29 cellular contexts compared by ENCODE assay signal in genomic region chr3:69063636-69064035, GRCh38. TPM values are rescaled to one million over a fixed set of nuclear protein-coding genes. Genes with fewer than 3 reads are reported as not detected.
DNase-seq lines count a peak whose midpoint lies in the region; ATAC-seq and TF ChIP-seq lines count a peak whose summit lies in the region.
"Had no signal": no experiment of that assay in that cellular context is flagged by ENCODE, and none has a peak within 500 bp of the region (broad histone marks: within the 10 kb centered on the region; RNA-seq: fewer than 3 reads in every experiment).

No MANE protein-coding gene starts in this region.

- H3K27me3 Mint-ChIP-seq in T-helper 1 cell treated with Interleukin-12 subunit alpha and Interleukin-12 subunit beta and Interleukin-4 antibody, amounts not matched to agents 30 μg/mL and 1 μg/mL, for 36 hours (ENCODE audit: low read depth), result no peaks in the 10 kb centered on the region
- H3K27me3 Mint-ChIP-seq: IgD-negative memory B cell had no signal

- H3K9me3 ChIP-seq in cardiac muscle cell (ENCODE audit: low read depth) (no peaks in the 10 kb centered on the region), right atrium auricular region (no peaks in the 10 kb centered on the region)
- H3K9me3 ChIP-seq in effector memory CD4-positive, alpha-beta T cell (ENCODE audit: control insufficient read depth, low read length), result no peaks in the 10 kb centered on the region
- H3K9me3 ChIP-seq: breast epithelium, MG63, mucosa of descending colon, thyroid gland had no signal

- H3K4me3 Mint-ChIP-seq in T-helper 1 cell treated with Interleukin-12 subunit alpha and Interleukin-12 subunit beta and Interleukin-4 antibody, amounts not matched to agents 30 μg/mL and 1 μg/mL, for 36 hours, result peak overlapping the region; percentile 73
- H3K4me3 Mint-ChIP-seq: CD14-positive monocyte, IgD-negative memory B cell, WTC11 had no signal

- H3K36me3 ChIP-seq in cardiac muscle cell (peaks cover 54% of the 10 kb centered on the region), right atrium auricular region (peaks cover 34% of the 10 kb centered on the region)
- peaks cover 23% of the 10 kb centered on the region for H3K36me3 ChIP-seq in effector memory CD4-positive, alpha-beta T cell (ENCODE audit: control insufficient read depth, insufficient read depth, low read length)
- H3K36me3 ChIP-seq: breast epithelium had no signal

- no peaks in the 10 kb centered on the region for H3K4me1 ChIP-seq in cardiac muscle cell (ENCODE audit: low read depth)
- no peaks in the 10 kb centered on the region for H3K4me1 ChIP-seq in right atrium auricular region
- H3K4me1 ChIP-seq in effector memory CD4-positive, alpha-beta T cell (ENCODE audit: control insufficient read depth, insufficient read depth, low read length, poor library complexity, severe bottlenecking), result peaks cover 27% of the 10 kb centered on the region
- H3K4me1 ChIP-seq: breast epithelium, thyroid gland had no signal

- H3K27me3 ChIP-seq in cardiac muscle cell (no peaks in the 10 kb centered on the region), right atrium auricular region (no peaks in the 10 kb centered on the region)
- no peaks in the 10 kb centered on the region for H3K27me3 ChIP-seq in effector memory CD4-positive, alpha-beta T cell (replicated peaks; ENCODE audit: control insufficient read depth, insufficient read depth, low read length, poor library complexity, severe bottlenecking)
- H3K27me3 ChIP-seq: breast epithelium, MG63, thyroid gland had no signal

- peaks cover 46% of the 10 kb centered on the region for H3K36me3 Mint-ChIP-seq in T-helper 1 cell treated with Interleukin-12 subunit alpha and Interleukin-12 subunit beta and Interleukin-4 antibody, amounts not matched to agents 30 μg/mL and 1 μg/mL, for 36 hours (ENCODE audit: low read depth)

- no peaks in the 10 kb centered on the region for H3K9me3 Mint-ChIP-seq in T-helper 1 cell treated with Interleukin-12 subunit alpha and Interleukin-12 subunit beta and Interleukin-4 antibody, amounts not matched to agents 30 μg/mL and 1 μg/mL, for 36 hours
- H3K9me3 Mint-ChIP-seq: CD14-positive monocyte, IgD-negative memory B cell, WTC11 had no signal

- peak overlapping the region; percentile 36 for H3K27ac ChIP-seq in cardiac muscle cell
- no peak overlapping the region for H3K27ac ChIP-seq in right atrium auricular region
- H3K27ac ChIP-seq in effector memory CD4-positive, alpha-beta T cell (ENCODE audit: insufficient read depth, low read length, poor library complexity, severe bottlenecking), result peak overlapping the region; percentile 42
- H3K27ac ChIP-seq: breast epithelium, coronary artery, thyroid gland had no signal

- DNase-seq in cardiac muscle cell (ENCODE audit: low read depth in 1 of 2, low spot score in 1 of 2) (no peak), right atrium auricular region (ENCODE audit: low spot score) (no peak), NCI-H2107 (lab: John Stamatoyannopoulos, UW) (no peak), GF-D8 (lab: John Stamatoyannopoulos, UW) (no peak)
- DNase-seq in effector memory CD4-positive, alpha-beta T cell, result no peak
- DNase-seq: MG63; mucosa of descending colon; NCI-H1417; NCI-H2081 treated with DMSO at 0.1 percent for 48 hours; NCI-H446; NCI-H82; OCI-M1; posterior cingulate gyrus; stimulated activated CD4-positive, alpha-beta T cell treated with anti-CD3 and anti-CD28 coated beads, Interleukin-15, amount 100 ng/mL, for 24 hours; stimulated activated naive CD8-positive, alpha-beta T cell treated with anti-CD3 and anti-CD28 coated beads, Interleukin-15, Interleukin-2, amounts not matched to agents 100 U/mL and 50 U/mL, for 24 hours; T1000; thyroid gland had no signal

- no peak for ATAC-seq in GM19351 (IDR thresholded peaks at IDR 0.05; ENCODE audit: unreplicated experiment)
- ATAC-seq: mucosa of descending colon; Right ventricle myocardium inferior; sciatic nerve; stimulated activated naive CD8-positive, alpha-beta T cell treated with anti-CD3 and anti-CD28 coated beads, Interleukin-15, Interleukin-2, amounts not matched to agents 100 U/mL and 50 U/mL, for 24 hours; WTC11 had no signal

- peak overlapping the region; percentile 88 for H3K27ac Mint-ChIP-seq in T-helper 1 cell treated with Interleukin-12 subunit alpha and Interleukin-12 subunit beta and Interleukin-4 antibody, amounts not matched to agents 30 μg/mL and 1 μg/mL, for 36 hours
- H3K27ac Mint-ChIP-seq: WTC11 had no signal

- H3K4me3 ChIP-seq in cardiac muscle cell (no peak overlapping the region), right atrium auricular region (no peak overlapping the region)
- H3K4me3 ChIP-seq in effector memory CD4-positive, alpha-beta T cell (ENCODE audit: insufficient read depth, low read depth, low read length, poor library complexity, severe bottlenecking), result no peak overlapping the region
- H3K4me3 ChIP-seq: breast epithelium, coronary artery, MG63, mucosa of descending colon, thyroid gland had no signal

- peaks cover 55% of the 10 kb centered on the region for H3K4me1 Mint-ChIP-seq in T-helper 1 cell treated with Interleukin-12 subunit alpha and Interleukin-12 subunit beta and Interleukin-4 antibody, amounts not matched to agents 30 μg/mL and 1 μg/mL, for 36 hours (ENCODE audit: low read depth)
- H3K4me1 Mint-ChIP-seq: WTC11 had no signal

- TF ChIP-seq CTCF in cardiac muscle cell (IDR thresholded peaks at IDR 0.05; ENCODE audit: low read depth, low read length), result no peak
- TF ChIP-seq CTCF in right atrium auricular region (IDR thresholded peaks at IDR 0.05), result no peak

RNA-seq across cellular contexts. Expression of gene TMF1, which starts 11.5 kb away (rescaled TPM):
- 16.1 and 21.6 TPM in 2 replicates for total RNA-seq in cardiac muscle cell
- 18.4 and 24.1 TPM in 2 replicates for polyA plus RNA-seq in cardiac muscle cell
- 10 to 100 TPM; 15.6 to 21.3 TPM for total RNA-seq in right atrium auricular region

RNA-seq across cellular contexts. Expression of gene UBA3, which starts 16.5 kb away (rescaled TPM):
- total RNA-seq in cardiac muscle cell, result 73.7 and 97.0 TPM in 2 replicates
- 116 and 118 TPM in 2 replicates for polyA plus RNA-seq in cardiac muscle cell
- total RNA-seq in right atrium auricular region, result 10 to 100 TPM; 39.9 to 63.5 TPM

RNA-seq across cellular contexts. Expression of gene ARL6IP5, which starts 21.1 kb away (rescaled TPM):
- total RNA-seq in cardiac muscle cell, result 83.2 and 174 TPM in 2 replicates
- 235 and 247 TPM in 2 replicates for polyA plus RNA-seq in cardiac muscle cell
- 100 to 1,000 TPM; 172 to 199 TPM for total RNA-seq in right atrium auricular region

RNA-seq across cellular contexts. Expression of gene EOGT, which starts 50.2 kb away (rescaled TPM):
- 10.1 and 16.9 TPM in 2 replicates for total RNA-seq in cardiac muscle cell
- polyA plus RNA-seq in cardiac muscle cell, result 11.3 and 13.3 TPM in 2 replicates
- 10 to 100 TPM; 59.2 to 60.3 TPM for total RNA-seq in right atrium auricular region

RNA-seq across cellular contexts. Expression of gene LMOD3, which starts 58.8 kb away (rescaled TPM):
- total RNA-seq in cardiac muscle cell (0.11 and 0.18 TPM in 2 replicates), right atrium auricular region (100 to 1,000 TPM in 1 of 2 donors, 10 to 100 TPM in 1; 33.1 to 110 TPM)
- 0.22 and 0.61 TPM in 2 replicates for polyA plus RNA-seq in cardiac muscle cell
- total RNA-seq: activated CD8-positive, alpha-beta memory T cell treated with anti-CD3 and anti-CD28 coated beads for 36 hours; breast epithelium; H1; liver; WTC11 had no signal
- polyA plus RNA-seq: CD14-positive monocyte, H1, IgD-negative memory B cell had no signal

Comparison
In these comparisons a context has a peak if more than half of its experiments do, and no peak if none do; other contexts are left out.
1. H3K27ac ChIP-seq: peak in cardiac muscle cell (single experiment) and effector memory CD4-positive, alpha-beta T cell (single experiment); none in right atrium auricular region (0 of 2).